In genomic region chr4:186554485-186554884, GRCh38 we compare ENCODE assay signal across 10 cellular contexts. TPM values are rescaled to one million over a fixed set of nuclear protein-coding genes. Genes with fewer than 3 reads are reported as not detected.
DNase-seq lines count a peak whose midpoint lies in the region; ATAC-seq, FAIRE-seq and TF ChIP-seq lines count a peak whose summit lies in the region.
"Had no signal": no experiment of that assay in that cellular context is flagged by ENCODE, and none has a peak within 500 bp of the region (broad histone marks: within the 10 kb centered on the region; RNA-seq: fewer than 3 reads in every experiment).

No MANE protein-coding gene starts in this region.

- ATAC-seq in pancreas (peak; percentile 59 to 84 (median 78)), HG03439 (IDR thresholded peaks at IDR 0.05; ENCODE audit: unreplicated experiment) (no peak), Right ventricle myocardium inferior (no peak)

- H3K4me3 ChIP-seq in fibroblast of lung (replicated peaks in 1 of 4; ENCODE audit: control extremely low read depth in 1 of 4, insufficient read depth in 1 of 4, low read depth in 3 of 4, low read length in 4 of 4) = peak overlapping the region in 2 of 4 experiments; percentile 34 to 45
- peak overlapping the region; percentile 25 to 47 (median 32) for H3K4me3 ChIP-seq in pancreas

- H3K4me1 ChIP-seq in fibroblast of lung (ENCODE audit: control insufficient read depth, extremely low read depth, insufficient read depth, low read length) = no peaks in the 10 kb centered on the region
- H3K4me1 ChIP-seq in pancreas = no peaks in the 10 kb centered on the region

- peak overlapping the region; percentile 18 for H3K4me2 ChIP-seq in fibroblast of lung (ENCODE audit: extremely low read depth, insufficient read depth, low read length)

- intact Hi-C loops in pancreas (cut with DNase I) = no loop called here
- intact Hi-C loops in Right ventricle myocardium inferior (cut with DNase I) = no loop called here

- WGBS in pancreas, 2 donors = 0 to 2% methylated on average over 13 of the region's 13 CpGs

- H2AFZ ChIP-seq in fibroblast of lung (ENCODE audit: low read length) = no peak overlapping the region

- H3K36me3 ChIP-seq in fibroblast of lung (ENCODE audit: control insufficient read depth, insufficient read depth, low read length) (no peaks in the 10 kb centered on the region), pancreas (no peaks in the 10 kb centered on the region)

- DNase-seq in Daoy (ENCODE audit: low read depth) = peak; percentile 6
- peak; percentile 54 for DNase-seq in NCI-H69 (lab: John Stamatoyannopoulos, UW)
- peak; percentile 20 to 23 for DNase-seq in fibroblast of lung (ENCODE audit: low read depth in 2 of 2)
- peak in 5 of 6 donors; percentile 9 to 61 (median 31) for DNase-seq in pancreas
- DNase-seq in NCI-H446 (lab: John Stamatoyannopoulos, UW) = no peak
- DNase-seq in superior temporal gyrus (ENCODE audit: extremely low spot score) = no peak
- no peak for DNase-seq in Right ventricle myocardium inferior (ENCODE audit: missing footprints)
- DNase-seq: dermis blood vessel endothelial cell had no signal

- H3K27ac ChIP-seq in fibroblast of lung (ENCODE audit: insufficient read depth, low read length) (no peak overlapping the region), pancreas (peak overlapping the region in 3 of 4 donors; percentile 45 to 80 (median 75))

- H3K79me2 ChIP-seq in fibroblast of lung (ENCODE audit: control insufficient read depth, insufficient read depth, low read length) = no peaks in the 10 kb centered on the region

- TF ChIP-seq CTCF in fibroblast of lung (conservative IDR thresholded peaks at IDR 0.05 in 1 of 2, IDR thresholded peaks at IDR 0.05 in 1 of 2; ENCODE audit: low read depth in 1 of 2, low read length in 2 of 2) = peak; percentile 8 to 13
- TF ChIP-seq CTCF in pancreas (IDR thresholded peaks at IDR 0.05) = no peak

- no peaks in the 10 kb centered on the region for H3K9me3 ChIP-seq in fibroblast of lung (ENCODE audit: control insufficient read depth, insufficient read depth, low read depth, low read length)
- H3K9me3 ChIP-seq in pancreas = no peaks in the 10 kb centered on the region

- FAIRE-seq in pancreas (lab: Jason Lieb, UNC) = no peak
- FAIRE-seq: TTC549 had no signal

- H3K9ac ChIP-seq in fibroblast of lung (ENCODE audit: insufficient read depth, low read length) = no peak overlapping the region

- no peaks in the 10 kb centered on the region for H3K27me3 ChIP-seq in fibroblast of lung (ENCODE audit: control insufficient read depth, insufficient read depth, low read length)
- H3K27me3 ChIP-seq in pancreas = peaks cover 0 to 4% (median 0%) of the 10 kb centered on the region in 4 donors

- no peaks in the 10 kb centered on the region for H4K20me1 ChIP-seq in fibroblast of lung (ENCODE audit: control insufficient read depth, extremely low read depth, insufficient read depth, low read length)

RNA-seq across cellular contexts. Expression of gene MTNR1A, which starts 0.9 kb away (rescaled TPM):
- total RNA-seq in Daoy (2014; rRNA removed; shearing (Covaris generic)) = not detected in 2 replicates
- total RNA-seq in fibroblast of lung = not detected in 2 replicates
- 0.14 TPM in 1 of 2 replicates, not detected in the other for polyA plus RNA-seq in fibroblast of lung
- polyA plus RNA-seq in fibroblast of lung (2012) = not detected in 2 replicates
- polyA minus RNA-seq in fibroblast of lung (ENCODE audit: low replicate concordance) = not detected in 2 replicates
- total RNA-seq in pancreas = 1 to 10 TPM in 4 of 6 donors, under 1 TPM in 2; 0.57 to 2.5 (median 1.2) TPM
- polyA plus RNA-seq in pancreas = under 1 TPM; 0.09 to 0.27 TPM
- total RNA-seq in Right ventricle myocardium inferior = not detected
- total RNA-seq: dermis blood vessel endothelial cell had no signal

Comparison
In these comparisons a context has a peak if more than half of its experiments do, and no peak if none do; other contexts are left out.
1. DNase-seq: peak in Daoy (single experiment), NCI-H69 (single experiment), fibroblast of lung (2 of 2) and pancreas (5 of 6); none in NCI-H446 (0 of 2), superior temporal gyrus (single experiment) and Right ventricle myocardium inferior (single experiment).
2. CTCF ChIP-seq: peak in fibroblast of lung (2 of 2); none in pancreas (0 of 4).
3. ATAC-seq: peak in pancreas (4 of 4); none in HG03439 (single experiment) and Right ventricle myocardium inferior (single experiment).